In the genomic region with DNA sequence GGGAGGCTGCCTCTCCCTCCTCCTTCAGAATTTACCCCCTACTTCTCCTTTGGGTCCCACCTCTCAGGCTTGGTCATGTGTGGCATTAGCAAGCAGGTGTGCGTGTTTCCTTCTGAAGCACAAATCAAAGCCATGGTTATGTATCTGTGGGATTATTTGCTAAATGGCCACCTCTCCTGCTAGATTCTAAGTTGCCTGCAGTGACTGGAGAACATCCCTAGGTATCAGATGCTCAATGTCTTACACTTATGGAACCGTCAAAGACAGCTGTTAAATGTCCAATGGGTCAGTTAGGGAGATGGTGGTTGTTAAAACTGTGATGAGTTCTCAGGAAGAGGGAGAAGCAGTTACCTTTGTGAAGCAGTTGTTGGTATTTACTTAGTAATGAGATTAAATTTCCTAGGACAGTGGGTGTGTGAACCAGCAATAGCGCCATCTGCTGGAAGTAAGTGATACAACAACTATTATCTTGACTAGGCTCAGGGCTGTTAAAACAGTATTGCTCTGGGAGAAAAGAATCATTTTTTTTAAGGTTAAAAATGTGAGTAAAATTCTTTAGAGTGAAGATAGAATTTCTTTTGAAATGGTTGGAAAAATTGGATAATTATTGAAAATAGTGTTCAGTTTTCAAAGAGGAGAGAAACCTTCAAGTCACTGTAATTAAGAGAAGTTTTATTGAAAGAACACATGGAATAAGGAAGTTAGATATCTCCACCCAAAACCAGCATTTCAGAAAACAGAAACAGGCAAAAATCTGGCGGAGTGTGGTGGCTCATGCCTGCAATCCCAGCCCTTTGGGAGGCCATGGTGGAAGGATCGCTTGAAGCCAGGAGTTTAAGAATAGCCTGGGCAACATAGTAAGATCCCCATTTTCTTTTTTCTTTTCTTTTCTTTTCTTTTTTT, we compare ENCODE assay signal across 8 cellular contexts.
A peak's percentile ranks its signal among the peaks of the same experiment; 100 is the strongest.
DNase-seq lines count a peak whose midpoint lies in the region; ATAC-seq, FAIRE-seq and TF ChIP-seq lines count a peak whose summit lies in the region.

No MANE protein-coding gene starts in this region.

- H2AFZ ChIP-seq in GM23338, result peak overlapping the region; percentile 44; the same call in 1 of the 2 replicates

- POLR2A ChIA-PET in activated naive CD8-positive, alpha-beta T cell treated with anti-CD3 and anti-CD28 coated beads, Interleukin-2, amount 10 ng/mL, durations not matched to agents 7 days and 5 days (lab: Charles Lee), result no interaction called here

- H3K36me3 Mint-ChIP-seq in activated naive CD8-positive, alpha-beta T cell treated with anti-CD3 and anti-CD28 coated beads, Interleukin-2, amount 10 ng/mL, durations not matched to agents 7 days and 5 days, result no peaks in the 10 kb centered on the region
- no peaks in the 10 kb centered on the region for H3K36me3 Mint-ChIP-seq in activated naive CD8-positive, alpha-beta T cell treated with anti-CD3 and anti-CD28 coated beads for 36 hours
- H3K36me3 Mint-ChIP-seq in GM23338 (ENCODE audit: low read depth) (no peaks in the 10 kb centered on the region), type B pancreatic cell (no peaks in the 10 kb centered on the region)

- no peak overlapping the region for H3K27ac Mint-ChIP-seq in activated naive CD8-positive, alpha-beta T cell treated with anti-CD3 and anti-CD28 coated beads, Interleukin-2, amount 10 ng/mL, durations not matched to agents 7 days and 5 days
- H3K27ac Mint-ChIP-seq in activated naive CD8-positive, alpha-beta T cell treated with anti-CD3 and anti-CD28 coated beads for 36 hours, result no peak overlapping the region
- H3K27ac Mint-ChIP-seq in GM23338, result no peak overlapping the region
- no peak overlapping the region for H3K27ac Mint-ChIP-seq in type B pancreatic cell

- H3K79me2 ChIP-seq in GM23338 (replicated peaks; ENCODE audit: insufficient read depth), result no peaks in the 10 kb centered on the region

- no peak overlapping the region for H3K4me3 Mint-ChIP-seq in activated naive CD8-positive, alpha-beta T cell treated with anti-CD3 and anti-CD28 coated beads, Interleukin-2, amount 10 ng/mL, durations not matched to agents 7 days and 5 days
- no peak overlapping the region for H3K4me3 Mint-ChIP-seq in activated naive CD8-positive, alpha-beta T cell treated with anti-CD3 and anti-CD28 coated beads for 36 hours
- no peak overlapping the region for H3K4me3 Mint-ChIP-seq in GM23338
- no peak overlapping the region for H3K4me3 Mint-ChIP-seq in type B pancreatic cell

- DNase-seq in activated naive CD8-positive, alpha-beta T cell treated with anti-CD3 and anti-CD28 coated beads, Interleukin-2, amount 10 ng/mL, durations not matched to agents 7 days and 5 days, result no peak
- no peak for DNase-seq in activated naive CD8-positive, alpha-beta T cell treated with anti-CD3 and anti-CD28 coated beads for 36 hours
- DNase-seq in GM23338 (ENCODE audit: low spot score), result peak; percentile 78
- DNase-seq in LNCaP clone FGC (ENCODE audit: low read depth), result no peak
- DNase-seq in RKO (ENCODE audit: low spot score), result peak; percentile 63
- peak; percentile 81 for DNase-seq in left kidney (ENCODE audit: low read depth, low spot score)
- DNase-seq in type B pancreatic cell (ENCODE audit: extremely low spot score, unreplicated experiment), result no peak

- peak; percentile 61 for ATAC-seq in activated naive CD8-positive, alpha-beta T cell treated with anti-CD3 and anti-CD28 coated beads, Interleukin-2, amount 10 ng/mL, durations not matched to agents 7 days and 5 days (ENCODE audit: low read depth)
- peak; percentile 91 for ATAC-seq in GM23338

- TF ChIP-seq CTCF in GM23338 (conservative IDR thresholded peaks at IDR 0.05; ENCODE audit: low read depth in 2 of 2) (peak; percentile 78 to 93), LNCaP clone FGC (IDR thresholded peaks at IDR 0.05; ENCODE audit: control insufficient read depth, extremely low read depth, insufficient read depth) (peak; percentile 68), type B pancreatic cell (conservative IDR thresholded peaks at IDR 0.05) (peak; percentile 95)

- no peaks in the 10 kb centered on the region for H3K9me2 ChIP-seq in GM23338 (ENCODE audit: insufficient read depth)

- no peaks in the 10 kb centered on the region for H3K36me3 ChIP-seq in GM23338 (ENCODE audit: insufficient read depth)

- FAIRE-seq in colon (lab: Jason Lieb, UNC), result peak; percentile 60

- no peak overlapping the region for H3K4me2 ChIP-seq in GM23338

- no peaks in the 10 kb centered on the region for H3K27me3 ChIP-seq in GM23338 (ENCODE audit: insufficient read depth)

- no peaks in the 10 kb centered on the region for H4K20me1 ChIP-seq in GM23338 (replicated peaks; ENCODE audit: insufficient read depth)

- no peaks in the 10 kb centered on the region for H3K9me3 Mint-ChIP-seq in activated naive CD8-positive, alpha-beta T cell treated with anti-CD3 and anti-CD28 coated beads, Interleukin-2, amount 10 ng/mL, durations not matched to agents 7 days and 5 days
- H3K9me3 Mint-ChIP-seq in activated naive CD8-positive, alpha-beta T cell treated with anti-CD3 and anti-CD28 coated beads for 36 hours, result no peaks in the 10 kb centered on the region
- no peaks in the 10 kb centered on the region for H3K9me3 Mint-ChIP-seq in GM23338
- H3K9me3 Mint-ChIP-seq in type B pancreatic cell, result no peaks in the 10 kb centered on the region

- no peak overlapping the region for H3K27ac ChIP-seq in GM23338 (ENCODE audit: low read depth)

- H3K4me3 ChIP-seq in GM23338 (no peak overlapping the region), LNCaP clone FGC (ENCODE audit: low read depth, low read length) (no peak overlapping the region)

- peaks cover 3% of the 10 kb centered on the region for H3K27me3 Mint-ChIP-seq in activated naive CD8-positive, alpha-beta T cell treated with anti-CD3 and anti-CD28 coated beads, Interleukin-2, amount 10 ng/mL, durations not matched to agents 7 days and 5 days
- H3K27me3 Mint-ChIP-seq in activated naive CD8-positive, alpha-beta T cell treated with anti-CD3 and anti-CD28 coated beads for 36 hours, result peaks cover 11% of the 10 kb centered on the region
- H3K27me3 Mint-ChIP-seq in GM23338 (ENCODE audit: insufficient read depth, low read depth, poor library complexity) (no peaks in the 10 kb centered on the region), type B pancreatic cell (no peaks in the 10 kb centered on the region)

- no peaks in the 10 kb centered on the region for H3F3A ChIP-seq in GM23338 (replicated peaks; ENCODE audit: low read depth)

- H3K4me1 Mint-ChIP-seq in activated naive CD8-positive, alpha-beta T cell treated with anti-CD3 and anti-CD28 coated beads, Interleukin-2, amount 10 ng/mL, durations not matched to agents 7 days and 5 days, result peaks cover 19% of the 10 kb centered on the region
- peaks cover 24% of the 10 kb centered on the region for H3K4me1 Mint-ChIP-seq in activated naive CD8-positive, alpha-beta T cell treated with anti-CD3 and anti-CD28 coated beads for 36 hours
- H3K4me1 Mint-ChIP-seq in GM23338 (peaks cover 12% of the 10 kb centered on the region), type B pancreatic cell (ENCODE audit: unreplicated experiment) (peaks cover 22% of the 10 kb centered on the region)

- H3K4me1 ChIP-seq in GM23338 (ENCODE audit: insufficient read depth), result peaks cover 6% of the 10 kb centered on the region

TF ChIP-seq in GM23338, 12 proteins besides CTCF, POLR2A, EP300 and RAD21 (continues in another document):
- TF ChIP-seq REST (IDR thresholded peaks at IDR 0.05; ENCODE audit: unreplicated experiment), result no peak

Comparison
In these comparisons a context has a peak if more than half of its experiments do, and no peak if none do; other contexts are left out.
1. DNase-seq: peak in GM23338 (single experiment), RKO (single experiment) and left kidney (single experiment); none in activated naive CD8-positive, alpha-beta T cell treated with anti-CD3 and anti-CD28 coated beads, Interleukin-2, amount 10 ng/mL, durations not matched to agents 7 days and 5 days (single experiment), activated naive CD8-positive, alpha-beta T cell treated with anti-CD3 and anti-CD28 coated beads for 36 hours (single experiment), LNCaP clone FGC (single experiment) and type B pancreatic cell (single experiment).
2. Peak in every context shown above with its lines, with median percentiles within 50 percentile points of each other: CTCF ChIP-seq.